Comparison of ENCODE assay signal across 19 cellular contexts in the genomic region with DNA sequence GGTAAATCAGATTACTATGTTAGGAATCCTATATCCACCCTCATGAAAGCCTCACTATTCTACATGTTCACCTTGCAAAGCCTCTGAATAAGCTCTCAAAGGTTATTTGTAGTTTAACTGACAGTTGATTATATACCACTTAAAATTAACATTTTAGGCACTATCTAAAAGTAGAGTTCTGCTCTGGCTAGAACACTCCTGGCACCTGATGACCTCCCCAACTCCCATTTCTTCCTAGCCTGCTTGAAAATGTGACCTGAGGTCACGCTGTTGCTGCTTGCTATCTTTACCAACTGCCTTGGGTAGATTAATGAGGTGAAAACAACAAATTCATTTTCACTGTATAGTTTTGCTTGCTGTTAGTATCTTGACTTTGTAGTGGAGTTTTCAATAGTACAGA.
"Had no signal": no experiment of that assay in that cellular context is flagged by ENCODE, and none has a peak within 500 bp of the region (broad histone marks: within the 10 kb centered on the region; RNA-seq: fewer than 3 reads in every experiment).

No MANE protein-coding gene starts in this region.

- DNase-seq: Karpas-422, KG1, MG63, NCI-H1092, NCI-H1105 treated with DMSO at 0.1 percent for 48 hours, NCI-H1417 treated with DMSO at 0.1 percent for 48 hours, NCI-H146, NCI-H1694 treated with DMSO at 0.1 percent for 48 hours, NCI-H1930, NCI-H2081, NCI-H2107, NCI-H2227 treated with DMSO at 0.1 percent for 48 hours, NCI-H524, NCI-H526 treated with DMSO at 0.1 percent for 48 hours, NCI-H748 treated with DMSO at 0.1 percent for 48 hours, RPMI8226, SHP77, SK-N-SH had no signal

- H3K9me3 ChIP-seq: MG63, SK-N-SH had no signal

- H3K36me3 ChIP-seq: MG63 had no signal

- H3K4me3 ChIP-seq: MG63 had no signal

- H3K4me2 ChIP-seq: SK-N-SH had no signal

- H3K27me3 ChIP-seq: MG63 had no signal

- FAIRE-seq: RCC 7860 had no signal

- H3K9ac ChIP-seq: SK-N-SH had no signal
